Comparison of ENCODE assay signal across 8 cellular contexts in genomic region chr1:97243973-97244560, GRCh38.
DNase-seq lines count a peak whose midpoint lies in the region; ATAC-seq, FAIRE-seq and TF ChIP-seq lines count a peak whose summit lies in the region.

No MANE protein-coding gene starts in this region.

- H3K4me1 Mint-ChIP-seq in effector memory CD8-positive, alpha-beta T cell (ENCODE audit: low read depth in 2 of 2) = peaks cover 0 to 4% of the 10 kb centered on the region in 2 donors
- no peaks in the 10 kb centered on the region for H3K4me1 Mint-ChIP-seq in CD8-positive, alpha-beta T cell (ENCODE audit: low read depth)

- H3K79me2 ChIP-seq in OCI-LY3 (ENCODE audit: low read length) = no peaks in the 10 kb centered on the region

- H3K9ac ChIP-seq in OCI-LY3 (ENCODE audit: low read length) = no peak overlapping the region

- no peak overlapping the region for H3K27ac Mint-ChIP-seq in effector memory CD8-positive, alpha-beta T cell
- H3K27ac Mint-ChIP-seq in CD8-positive, alpha-beta T cell = no peak overlapping the region

- H3K27ac ChIP-seq in OCI-LY3 (ENCODE audit: low read length) = no peak overlapping the region
- H3K27ac ChIP-seq in CD8-positive, alpha-beta T cell (ENCODE audit: low read depth, low read length) = no peak overlapping the region

- CTCF ChIA-PET in CD8-positive, alpha-beta T cell (lab: Charles Lee) = interaction anchor here (0.7 kb wide), 2 partner anchors 11 to 18 kb away, joined by 3 read pairs; no protein-coding TSS in a partner anchor

- ATAC-seq in GM21723 (IDR thresholded peaks at IDR 0.05; ENCODE audit: unreplicated experiment) = peak; percentile 72
- ATAC-seq in effector memory CD8-positive, alpha-beta T cell (replicated peaks) = no peak
- ATAC-seq in CD8-positive, alpha-beta T cell = no peak

- H4K20me1 ChIP-seq in OCI-LY3 (ENCODE audit: insufficient read depth, low read length) = no peaks in the 10 kb centered on the region

- peak; percentile 47 for TF ChIP-seq CTCF in OCI-LY3 (IDR thresholded peaks at IDR 0.05; ENCODE audit: low read depth, low read length)
- no peak for TF ChIP-seq CTCF in CD8-positive, alpha-beta T cell (IDR thresholded peaks at IDR 0.05)

- DNase-seq in ELR (ENCODE audit: low read depth) (peak; percentile 52), frontal cortex (ENCODE audit: low spot score in 2 of 2) (no peak), kidney glomerular epithelial cell (lab: John Stamatoyannopoulos, UW) (no peak)
- no peak for DNase-seq in activated CD4-positive, alpha-beta T cell treated with anti-CD3 and anti-CD28 coated beads for 4 hours
- no peak for DNase-seq in effector memory CD8-positive, alpha-beta T cell
- DNase-seq in CD8-positive, alpha-beta T cell = no peak

- H3K27me3 ChIP-seq in OCI-LY3 (ENCODE audit: low read depth, low read length) = no peaks in the 10 kb centered on the region
- H3K27me3 ChIP-seq in CD8-positive, alpha-beta T cell (ENCODE audit: insufficient read depth, low read length) = no peaks in the 10 kb centered on the region

- no peaks in the 10 kb centered on the region for H3K36me3 Mint-ChIP-seq in effector memory CD8-positive, alpha-beta T cell (ENCODE audit: insufficient read depth)
- H3K36me3 Mint-ChIP-seq in CD8-positive, alpha-beta T cell = peaks cover 4% of the 10 kb centered on the region

- no peaks in the 10 kb centered on the region for H3K36me3 ChIP-seq in OCI-LY3 (replicated peaks; ENCODE audit: low read depth, low read length)
- H3K36me3 ChIP-seq in CD8-positive, alpha-beta T cell (ENCODE audit: insufficient read depth, low read length) = no peaks in the 10 kb centered on the region

- no peaks in the 10 kb centered on the region for H3K9me3 Mint-ChIP-seq in effector memory CD8-positive, alpha-beta T cell
- peaks cover 3% of the 10 kb centered on the region for H3K9me3 Mint-ChIP-seq in CD8-positive, alpha-beta T cell

- POLR2A ChIA-PET in CD8-positive, alpha-beta T cell (lab: Charles Lee) = no interaction called here

- no peak overlapping the region for H3K4me2 ChIP-seq in OCI-LY3 (ENCODE audit: low read length)

- no peaks in the 10 kb centered on the region for H3K9me3 ChIP-seq in OCI-LY3 (ENCODE audit: insufficient read depth, low read length)
- H3K9me3 ChIP-seq in CD8-positive, alpha-beta T cell (ENCODE audit: low read length) = no peaks in the 10 kb centered on the region

- intact Hi-C loops in CD8-positive, alpha-beta T cell (cut with DNase I, micrococcal nuclease) = loop anchor here in 1 of 2 experiments (1.0 to 2.0 kb wide), 2 partner anchors 9 to 807 kb away; no protein-coding TSS in a partner anchor

- H3K4me1 ChIP-seq in OCI-LY3 (ENCODE audit: low read length) = no peaks in the 10 kb centered on the region
- H3K4me1 ChIP-seq in CD8-positive, alpha-beta T cell (ENCODE audit: insufficient read depth, low read length) = no peaks in the 10 kb centered on the region

- no peak overlapping the region for H2AFZ ChIP-seq in OCI-LY3 (ENCODE audit: low read depth, low read length)

- no peak overlapping the region for H3K4me3 ChIP-seq in OCI-LY3 (ENCODE audit: low read length)
- H3K4me3 ChIP-seq in CD8-positive, alpha-beta T cell (ENCODE audit: low read depth, low read length) = no peak overlapping the region

- H3K27me3 Mint-ChIP-seq in effector memory CD8-positive, alpha-beta T cell = no peaks in the 10 kb centered on the region
- H3K27me3 Mint-ChIP-seq in CD8-positive, alpha-beta T cell (ENCODE audit: low read depth) = no peaks in the 10 kb centered on the region

- H3K4me3 Mint-ChIP-seq in effector memory CD8-positive, alpha-beta T cell = no peak overlapping the region
- no peak overlapping the region for H3K4me3 Mint-ChIP-seq in CD8-positive, alpha-beta T cell

- peak; percentile 72 for FAIRE-seq in frontal cortex (lab: Jason Lieb, UNC)
